In genomic region chr18:74654637-74655036, GRCh38 we compare ENCODE assay signal across 10 cellular contexts. TPM values are rescaled to one million over a fixed set of nuclear protein-coding genes. Genes with fewer than 3 reads are reported as not detected.
DNase-seq lines count a peak whose midpoint lies in the region; ATAC-seq and TF ChIP-seq lines count a peak whose summit lies in the region.
"Had no signal": no experiment of that assay in that cellular context is flagged by ENCODE, and none has a peak within 500 bp of the region (broad histone marks: within the 10 kb centered on the region; RNA-seq: fewer than 3 reads in every experiment).

No MANE protein-coding gene starts in this region.

- TF ChIP-seq CTCF in SK-N-SH (IDR thresholded peaks at IDR 0.05): peak; percentile 71
- no peak for TF ChIP-seq CTCF in glutamatergic neuron (IDR thresholded peaks at IDR 0.05; ENCODE audit: partially characterized antibody, unreplicated experiment)
- TF ChIP-seq CTCF in sigmoid colon (IDR thresholded peaks at IDR 0.05): peak in 1 of 4 experiments; percentile 18

- in situ Hi-C loops in G401 (cut with HindIII; ENCODE audit: low sequenced_read_pairs): no loop called here

- H3K27ac Mint-ChIP-seq in glutamatergic neuron (ENCODE audit: unreplicated experiment): no peak overlapping the region
- H3K27ac Mint-ChIP-seq: activated naive CD4-positive, alpha-beta T cell treated with anti-CD3 and anti-CD28 coated beads, Interleukin-2, amount 10 ng/mL, durations not matched to agents 7 days and 5 days had no signal

- no peak overlapping the region for H3K9ac ChIP-seq in SK-N-SH

- WGBS in SK-N-SH (ENCODE audit: low lambda C conversion rate): 19% methylated on average over 2 of the region's 2 CpGs
- WGBS in sigmoid colon, 2 donors: 80 to 86% methylated on average over 2 of the region's 2 CpGs

- no peak overlapping the region for H2AFZ ChIP-seq in SK-N-SH (ENCODE audit: low read depth)

- H3K27ac ChIP-seq in SK-N-SH (ENCODE audit: low read depth in 2 of 2, low read length in 1 of 2): no peak overlapping the region
- H3K27ac ChIP-seq in sigmoid colon: peak overlapping the region in 1 of 4 donors; percentile 59
- H3K27ac ChIP-seq: spleen had no signal

- no peaks in the 10 kb centered on the region for H3K9me3 ChIP-seq in SK-N-SH
- H3K9me3 ChIP-seq in sigmoid colon: no peaks in the 10 kb centered on the region
- H3K9me3 ChIP-seq: spleen had no signal

- CTCF ChIA-PET in SK-N-SH (lab: Yijun Ruan, JAX): interaction anchor here (0.7 to 3.1 kb wide), 9 partner anchors 22 to 1662 kb away, joined by 3 to 18 read pairs (median 4); no protein-coding TSS in a partner anchor

- no peak for TF ChIP-seq POLR2A in sigmoid colon (IDR thresholded peaks at IDR 0.05)

- H3K27me3 Mint-ChIP-seq in glutamatergic neuron (ENCODE audit: unreplicated experiment): no peaks in the 10 kb centered on the region
- H3K27me3 Mint-ChIP-seq: activated naive CD4-positive, alpha-beta T cell treated with anti-CD3 and anti-CD28 coated beads, Interleukin-2, amount 10 ng/mL, durations not matched to agents 7 days and 5 days had no signal

- H4K20me1 ChIP-seq in SK-N-SH (ENCODE audit: insufficient read depth): no peaks in the 10 kb centered on the region

- H3K36me3 ChIP-seq in SK-N-SH (replicated peaks in 1 of 2; ENCODE audit: control insufficient read depth in 1 of 2, insufficient read depth in 2 of 2, low read length in 1 of 2): no peaks in the 10 kb centered on the region
- H3K36me3 ChIP-seq in sigmoid colon: no peaks in the 10 kb centered on the region

- peak; percentile 69 for TF ChIP-seq RAD21 in SK-N-SH (IDR thresholded peaks at IDR 0.05; ENCODE audit: low read length)

- no peaks in the 10 kb centered on the region for H3K9me3 Mint-ChIP-seq in glutamatergic neuron (ENCODE audit: unreplicated experiment)
- H3K9me3 Mint-ChIP-seq: activated naive CD4-positive, alpha-beta T cell treated with anti-CD3 and anti-CD28 coated beads, Interleukin-2, amount 10 ng/mL, durations not matched to agents 7 days and 5 days had no signal

- POLR2A ChIA-PET in SK-N-SH (lab: Yijun Ruan, JAX): no interaction called here

- DNase-seq in DMS153 treated with DMSO at 0.1 percent for 48 hours (lab: John Stamatoyannopoulos, UW; ENCODE audit: unreplicated experiment) (peak; percentile 32), LHCN-M2 (ENCODE audit: low read depth) (peak; percentile 44), SK-N-SH (peak; percentile 11), left lobe of liver (ENCODE audit: low spot score) (no peak), glutamatergic neuron (no peak), sigmoid colon (no peak), G401 (ENCODE audit: low spot score) (no peak)
- DNase-seq: activated naive CD4-positive, alpha-beta T cell treated with anti-CD3 and anti-CD28 coated beads, Interleukin-2, amount 10 ng/mL, durations not matched to agents 7 days and 5 days; spleen had no signal

- H3K4me1 ChIP-seq in SK-N-SH (ENCODE audit: control insufficient read depth in 1 of 2, insufficient read depth in 2 of 2, low read depth in 1 of 2, low read length in 1 of 2) (peaks cover 0 to 3% of the 10 kb centered on the region in 2 experiments; a peak in 2 of 4 replicates), sigmoid colon (peaks cover 0 to 16% (median 4%) of the 10 kb centered on the region in 4 donors)

- H3K4me1 Mint-ChIP-seq in glutamatergic neuron (ENCODE audit: low read depth, unreplicated experiment): peaks cover 6% of the 10 kb centered on the region
- H3K4me1 Mint-ChIP-seq: activated naive CD4-positive, alpha-beta T cell treated with anti-CD3 and anti-CD28 coated beads, Interleukin-2, amount 10 ng/mL, durations not matched to agents 7 days and 5 days had no signal

- ATAC-seq in left lobe of liver: peak; percentile 51
- no peak for ATAC-seq in GM19452 (IDR thresholded peaks at IDR 0.05; ENCODE audit: unreplicated experiment)

- peaks cover 3% of the 10 kb centered on the region; the same call in 1 of the 2 replicates for H3K9me2 ChIP-seq in SK-N-SH

- TF ChIP-seq EP300 in SK-N-SH (IDR thresholded peaks at IDR 0.05; ENCODE audit: borderline replicate concordance in 1 of 2, low read depth in 1 of 2, low read length in 1 of 2) (no peak), sigmoid colon (IDR thresholded peaks at IDR 0.05) (no peak)

- no peaks in the 10 kb centered on the region for H3K36me3 Mint-ChIP-seq in glutamatergic neuron (ENCODE audit: unreplicated experiment)
- H3K36me3 Mint-ChIP-seq: activated naive CD4-positive, alpha-beta T cell treated with anti-CD3 and anti-CD28 coated beads, Interleukin-2, amount 10 ng/mL, durations not matched to agents 7 days and 5 days had no signal

- H3K79me2 ChIP-seq in SK-N-SH (ENCODE audit: insufficient read depth): peaks cover 3% of the 10 kb centered on the region; the same call in 1 of the 2 replicates

- no peaks in the 10 kb centered on the region for H3F3A ChIP-seq in SK-N-SH (replicated peaks; ENCODE audit: insufficient read depth)

- H3K4me3 ChIP-seq in SK-N-SH (ENCODE audit: low read depth in 2 of 2, low read length in 1 of 2) (no peak overlapping the region; a peak in 1 of 4 replicates), sigmoid colon (no peak overlapping the region)
- H3K4me3 ChIP-seq: spleen had no signal

- no peak overlapping the region for H3K4me3 Mint-ChIP-seq in glutamatergic neuron (ENCODE audit: unreplicated experiment)
- H3K4me3 Mint-ChIP-seq: activated naive CD4-positive, alpha-beta T cell treated with anti-CD3 and anti-CD28 coated beads, Interleukin-2, amount 10 ng/mL, durations not matched to agents 7 days and 5 days had no signal

- H3K4me2 ChIP-seq in SK-N-SH: no peak overlapping the region

- H3K27me3 ChIP-seq in SK-N-SH (ENCODE audit: insufficient read depth) (no peaks in the 10 kb centered on the region), sigmoid colon (no peaks in the 10 kb centered on the region)
- H3K27me3 ChIP-seq: spleen had no signal

- intact Hi-C loops in sigmoid colon (cut with DNase I): loop anchor here (5.0 to 10.0 kb wide), 5 partner anchors 388 to 1603 kb away; no protein-coding TSS in a partner anchor

TF ChIP-seq in SK-N-SH, 30 proteins besides CTCF, POLR2A, EP300 and RAD21:
- TF ChIP-seq, protein P1, sequence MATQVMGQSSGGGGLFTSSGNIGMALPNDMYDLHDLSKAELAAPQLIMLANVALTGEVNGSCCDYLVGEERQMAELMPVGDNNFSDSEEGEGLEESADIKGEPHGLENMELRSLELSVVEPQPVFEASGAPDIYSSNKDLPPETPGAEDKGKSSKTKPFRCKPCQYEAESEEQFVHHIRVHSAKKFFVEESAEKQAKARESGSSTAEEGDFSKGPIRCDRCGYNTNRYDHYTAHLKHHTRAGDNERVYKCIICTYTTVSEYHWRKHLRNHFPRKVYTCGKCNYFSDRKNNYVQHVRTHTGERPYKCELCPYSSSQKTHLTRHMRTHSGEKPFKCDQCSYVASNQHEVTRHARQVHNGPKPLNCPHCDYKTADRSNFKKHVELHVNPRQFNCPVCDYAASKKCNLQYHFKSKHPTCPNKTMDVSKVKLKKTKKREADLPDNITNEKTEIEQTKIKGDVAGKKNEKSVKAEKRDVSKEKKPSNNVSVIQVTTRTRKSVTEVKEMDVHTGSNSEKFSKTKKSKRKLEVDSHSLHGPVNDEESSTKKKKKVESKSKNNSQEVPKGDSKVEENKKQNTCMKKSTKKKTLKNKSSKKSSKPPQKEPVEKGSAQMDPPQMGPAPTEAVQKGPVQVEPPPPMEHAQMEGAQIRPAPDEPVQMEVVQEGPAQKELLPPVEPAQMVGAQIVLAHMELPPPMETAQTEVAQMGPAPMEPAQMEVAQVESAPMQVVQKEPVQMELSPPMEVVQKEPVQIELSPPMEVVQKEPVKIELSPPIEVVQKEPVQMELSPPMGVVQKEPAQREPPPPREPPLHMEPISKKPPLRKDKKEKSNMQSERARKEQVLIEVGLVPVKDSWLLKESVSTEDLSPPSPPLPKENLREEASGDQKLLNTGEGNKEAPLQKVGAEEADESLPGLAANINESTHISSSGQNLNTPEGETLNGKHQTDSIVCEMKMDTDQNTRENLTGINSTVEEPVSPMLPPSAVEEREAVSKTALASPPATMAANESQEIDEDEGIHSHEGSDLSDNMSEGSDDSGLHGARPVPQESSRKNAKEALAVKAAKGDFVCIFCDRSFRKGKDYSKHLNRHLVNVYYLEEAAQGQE (IDR thresholded peaks at IDR 0.05; ENCODE audit: low read depth, low read length): no peak
- peak; percentile 41; the same call in 1 of the 2 replicates for TF ChIP-seq SMC3 (IDR thresholded peaks at IDR 0.05; ENCODE audit: low read depth, low read length)
- no peak for TF ChIP-seq FOXJ3 (CRISPR knock-in tag; IDR thresholded peaks at IDR 0.05)
- TF ChIP-seq RXRA (IDR thresholded peaks at IDR 0.05; ENCODE audit: borderline replicate concordance, low read depth): no peak

RNA-seq across cellular contexts. Expression of gene ZNF407, which starts 57.0 kb away (rescaled TPM):
- total RNA-seq in LHCN-M2 (2014; rRNA removed): 7.2 and 9.5 TPM in 2 replicates
- polyA plus RNA-seq in LHCN-M2 (2012): 3.1 TPM
- 2.6 and 2.7 TPM in 2 replicates for polyA plus RNA-seq in SK-N-SH (2012; rRNA removed)
- polyA plus RNA-seq in SK-N-SH (2012; cell fraction: cytosol; rRNA removed): 1.9 and 2.1 TPM in 2 replicates
- polyA plus RNA-seq in SK-N-SH (2012; cell fraction: nucleus; rRNA removed): 4.3 and 5.7 TPM in 2 replicates
- total RNA-seq in left lobe of liver: 4.9 TPM
- total RNA-seq in glutamatergic neuron (ENCODE audit: unreplicated experiment): 15.8 TPM
- 10 to 100 TPM; 16.3 to 19.8 (median 18.1) TPM for total RNA-seq in sigmoid colon
- 1 to 10 TPM; 1.4 to 5.4 (median 1.8) TPM for polyA plus RNA-seq in sigmoid colon
- total RNA-seq in G401 (2014; rRNA removed; shearing (Covaris generic)): 3.8 and 12.6 TPM in 2 replicates

Comparison
In these comparisons a context has a peak if more than half of its experiments do, and no peak if none do; other contexts are left out.
1. DNase-seq: peak in DMS153 treated with DMSO at 0.1 percent for 48 hours (single experiment), LHCN-M2 (single experiment) and SK-N-SH (single experiment); none in left lobe of liver (single experiment), glutamatergic neuron (single experiment), sigmoid colon (single experiment) and G401 (single experiment).